In genomic region chr2:110677530-110678456, GRCh38 we compare ENCODE assay signal across 9 cellular contexts. TPM values are rescaled to one million over a fixed set of nuclear protein-coding genes. Genes with fewer than 3 reads are reported as not detected.
A peak's percentile ranks its signal among the peaks of the same experiment; 100 is the strongest.
DNase-seq lines count a peak whose midpoint lies in the region; ATAC-seq, FAIRE-seq and TF ChIP-seq lines count a peak whose summit lies in the region.
"Had no signal": no experiment of that assay in that cellular context is flagged by ENCODE, and none has a peak within 500 bp of the region (broad histone marks: within the 10 kb centered on the region; RNA-seq: fewer than 3 reads in every experiment).

BUB1 (minus strand) TSS chr2:110678063; CDS start chr2:110677995, 68 bp downstream.

- dilution Hi-C loops in keratinocyte (cut with MboI; ENCODE audit: extremely low pct_ligation_motif_present, low sequenced_read_pairs): no loop called here

- H3K9ac ChIP-seq in keratinocyte (ENCODE audit: control insufficient read depth, extremely low read depth, insufficient read depth, low read length): peak within 1 kb of the TSS; percentile 84

- TF ChIP-seq CTCF in AG09319 (IDR thresholded peaks at IDR 0.05; ENCODE audit: low read depth, low read length) (no peak), keratinocyte (optimal IDR thresholded peaks at IDR 0.05 in 1 of 3, IDR thresholded peaks at IDR 0.05 in 1 of 3, conservative IDR thresholded peaks at IDR 0.05 in 1 of 3; ENCODE audit: extremely low read depth in 1 of 3, insufficient read depth in 2 of 3, low read length in 3 of 3) (no peak)

- DNase-seq in AG09319 (ENCODE audit: extremely low read depth, low read depth) (peak; percentile 93), NCI-H446 treated with DMSO at 0.1 percent for 48 hours (lab: John Stamatoyannopoulos, UW) (peak; percentile 87), cerebellar nuclear complex (lab: John Stamatoyannopoulos, UW) (peak; percentile 40 to 88), keratinocyte (ENCODE audit: low read depth, low spot score) (peak; percentile 58)
- peak; percentile 87 to 89 for DNase-seq in stimulated activated CD4-positive, alpha-beta T cell treated with anti-CD3 and anti-CD28 coated beads, Interleukin-15, amount 100 ng/mL, for 1 hour (ENCODE audit: low read depth in 1 of 2, low spot score in 1 of 2)

- no peaks in the 10 kb centered on the region for H3K9me3 ChIP-seq in keratinocyte (ENCODE audit: control insufficient read depth, low read depth, low read length)

- peaks cover 0 to 2% of the 10 kb centered on the region in 2 experiments for H3K36me3 ChIP-seq in keratinocyte (ENCODE audit: control insufficient read depth in 2 of 2, extremely low read depth in 1 of 2, insufficient read depth in 2 of 2, low read length in 2 of 2)

- H3K4me2 ChIP-seq in keratinocyte (ENCODE audit: control insufficient read depth, extremely low read depth, insufficient read depth, low read depth, low read length): peak within 1 kb of the TSS; percentile 93

- peak within 1 kb of the TSS; percentile 82 to 89 (median 86) for H3K4me3 ChIP-seq in keratinocyte (ENCODE audit: control insufficient read depth in 2 of 3, extremely low read depth in 1 of 3, insufficient read depth in 2 of 3, low read depth in 1 of 3, low read length in 3 of 3)

- H3K4me1 ChIP-seq in keratinocyte (ENCODE audit: control insufficient read depth, extremely low read depth, insufficient read depth, low read length): peaks cover 26% of the 10 kb centered on the region

- H3K27ac ChIP-seq in keratinocyte (ENCODE audit: control insufficient read depth, insufficient read depth, low read length): peak within 1 kb of the TSS; percentile 80

- H4K20me1 ChIP-seq in keratinocyte (ENCODE audit: control insufficient read depth, extremely low read depth, insufficient read depth, low read length): no peaks in the 10 kb centered on the region

- no peak for FAIRE-seq in keratinocyte (lab: Jason Lieb, UNC)
- FAIRE-seq: colon had no signal

- H3K79me2 ChIP-seq in keratinocyte (ENCODE audit: control insufficient read depth, insufficient read depth, low read length): peaks cover 26% of the 10 kb centered on the region

- peak within 1 kb of the TSS; percentile 89 for H2AFZ ChIP-seq in keratinocyte (ENCODE audit: control insufficient read depth, low read length)

- ATAC-seq in GM19035 (IDR thresholded peaks at IDR 0.05; ENCODE audit: unreplicated experiment): peak; percentile 67
- peak; percentile 78 for ATAC-seq in HG03354 (IDR thresholded peaks at IDR 0.05; ENCODE audit: poor library complexity, severe bottlenecking, unreplicated experiment)
- peak; percentile 98 for ATAC-seq in activated CD4-positive, CD25-positive, alpha-beta regulatory T cell treated with anti-CD3 and anti-CD28 coated beads, Interleukin-2, amount 50 U/mL, for 24 hours

- H3K9me1 ChIP-seq in keratinocyte (ENCODE audit: control insufficient read depth, extremely low read depth, insufficient read depth, low read length): no peaks in the 10 kb centered on the region

- no peaks in the 10 kb centered on the region for H3K27me3 ChIP-seq in keratinocyte (ENCODE audit: control insufficient read depth, extremely low read depth, insufficient read depth, low read length)

RNA-seq across cellular contexts. Expression of gene BUB1, which starts in this region (rescaled TPM):
- 3.8 to 24.7 TPM (median 16.4 TPM) in 3 replicates for polyA plus RNA-seq in keratinocyte
- polyA plus RNA-seq in keratinocyte (2011; ENCODE audit: low read depth): not detected
- polyA plus RNA-seq in keratinocyte (2011; cell fraction: cytosol; rRNA removed): 3.9 and 7.1 TPM in 2 replicates
- 6.1 and 7.2 TPM in 2 replicates for polyA plus RNA-seq in keratinocyte (2011; cell fraction: nucleus; rRNA removed)
- polyA plus RNA-seq in keratinocyte (2012; ENCODE audit: low replicate concordance): 0.32 and 12.7 TPM in 2 replicates
- polyA minus RNA-seq in keratinocyte: 6.1 to 23.5 TPM (median 10.5 TPM) in 3 replicates
- 4.6 TPM for polyA minus RNA-seq in keratinocyte (2011; cell fraction: cytosol; rRNA and poly(A)+ RNA removed)
- polyA minus RNA-seq in keratinocyte (2011; cell fraction: nucleus; rRNA and poly(A)+ RNA removed): 5.9 and 8.5 TPM in 2 replicates

Comparison
In these comparisons a context has a peak if more than half of its experiments do, and no peak if none do; other contexts are left out.
1. Peak in every context shown above with its lines: DNase-seq, ATAC-seq, H3K4me3 ChIP-seq and H3K27ac ChIP-seq.